Comparison of ENCODE assay signal across 25 cellular contexts in the genomic region with DNA sequence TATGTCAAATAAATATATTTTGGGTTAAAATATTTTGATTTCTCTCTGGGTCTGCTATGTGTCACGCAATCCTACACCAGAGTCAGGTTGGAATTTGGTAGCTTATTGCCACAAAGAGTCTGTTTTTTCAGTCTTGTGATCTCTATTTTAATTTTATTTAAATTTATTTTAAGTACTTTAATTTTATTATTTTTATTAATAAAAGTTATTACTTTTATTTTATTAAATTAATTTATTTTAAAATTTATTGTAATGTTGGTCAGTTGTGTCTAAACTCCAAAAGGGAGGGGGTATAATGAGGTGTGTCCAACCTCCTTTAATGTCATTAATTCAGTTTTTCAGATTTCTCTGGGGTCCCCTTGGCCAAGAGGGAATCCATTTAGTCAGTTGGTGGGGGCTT.
"Had no signal": no experiment of that assay in that cellular context is flagged by ENCODE, and none has a peak within 500 bp of the region (broad histone marks: within the 10 kb centered on the region; RNA-seq: fewer than 3 reads in every experiment).

No MANE protein-coding gene starts in this region.

- H3K4me3 ChIP-seq: coronary artery, dorsolateral prefrontal cortex, esophagus squamous epithelium, gastroesophageal sphincter, heart left ventricle, hepatocyte, left lung, lower lobe of right lung had no signal

- ATAC-seq: esophagus mucosa; gastroesophageal sphincter; heart left ventricle; left cardiac atrium; left lung; left ventricle myocardium superior; lower lobe of right lung; naive thymus-derived CD4-positive, alpha-beta T cell had no signal

- H3K4me2 ChIP-seq: hepatocyte had no signal

- DNase-seq: dermis blood vessel endothelial cell; dorsolateral prefrontal cortex; effector CD4-positive, alpha-beta T cell; effector memory CD4-positive, alpha-beta T cell; erythroblast; esophagus squamous epithelium; foreskin fibroblast; foreskin melanocyte; heart left ventricle; hypothalamus; immature natural killer cell; islet precursor cell; left cardiac atrium; left lung; left ventricle myocardium superior; lower lobe of right lung; mesenchymal stem cell; midbrain; naive thymus-derived CD4-positive, alpha-beta T cell had no signal

- H3K79me2 ChIP-seq: hepatocyte had no signal

- H3K36me3 Mint-ChIP-seq: immature natural killer cell had no signal

- H3K27me3 ChIP-seq: gastroesophageal sphincter, hepatocyte, left lung had no signal

- H3K27ac ChIP-seq: coronary artery, dorsolateral prefrontal cortex, epithelial cell of prostate, esophagus squamous epithelium, gastroesophageal sphincter, heart left ventricle, hepatocyte, left lung, lower lobe of right lung had no signal

- H3K9me3 Mint-ChIP-seq: immature natural killer cell had no signal

- H3K4me3 Mint-ChIP-seq: immature natural killer cell; naive thymus-derived CD4-positive, alpha-beta T cell had no signal

- FAIRE-seq: colon had no signal

- H2AFZ ChIP-seq: hepatocyte had no signal

- H3K4me1 ChIP-seq: esophagus squamous epithelium, gastroesophageal sphincter, lower lobe of right lung had no signal

- H3K27ac Mint-ChIP-seq: immature natural killer cell; naive thymus-derived CD4-positive, alpha-beta T cell had no signal

- H3K36me3 ChIP-seq: esophagus squamous epithelium, gastroesophageal sphincter, heart left ventricle, left lung, lower lobe of right lung had no signal
